Comparison of ENCODE assay signal across 23 cellular contexts in genomic region chr12:28512876-28513275, GRCh38.
"Had no signal": no experiment of that assay in that cellular context is flagged by ENCODE, and none has a peak within 500 bp of the region (broad histone marks: within the 10 kb centered on the region; RNA-seq: fewer than 3 reads in every experiment).

No MANE protein-coding gene starts in this region.

- ATAC-seq: left ventricle myocardium superior; lower lobe of right lung; naive thymus-derived CD8-positive, alpha-beta T cell; psoas muscle; right cardiac atrium; stimulated activated naive B cell treated with anti-CD40 and anti-IgM and Interleukin-4, amounts not matched to agents 10 μg/mL and 1 μg/mL and 100 μg/mL, for 72 hours had no signal

- H3K4me3 ChIP-seq: colonic mucosa, lower lobe of right lung, ovary, psoas muscle, sigmoid colon, skin epidermis, spleen, suprapubic skin, transverse colon had no signal

- H3K9me3 Mint-ChIP-seq: central memory CD8-positive, alpha-beta T cell; immature natural killer cell had no signal

- H3K4me1 ChIP-seq: colonic mucosa, lower lobe of right lung, psoas muscle, spleen, suprapubic skin, transverse colon had no signal

- H3K9me3 ChIP-seq: colonic mucosa, lower lobe of right lung, ovary, psoas muscle, suprapubic skin, transverse colon had no signal

- DNase-seq: colonic mucosa; dermis blood vessel endothelial cell; effector memory CD4-positive, alpha-beta T cell; foreskin melanocyte; hypothalamus; immature natural killer cell; left ventricle myocardium superior; lower lobe of right lung; naive thymus-derived CD8-positive, alpha-beta T cell; occipital lobe; ovary; posterior cingulate gyrus; psoas muscle; right cardiac atrium; sigmoid colon; spleen; stimulated activated CD4-positive, alpha-beta T cell treated with anti-CD3 and anti-CD28 coated beads, Interleukin-4, amount 100 ng/mL, for 4 hours; stimulated activated naive B cell treated with anti-CD40 and anti-IgM and Interleukin-4, amounts not matched to agents 10 μg/mL and 1 μg/mL and 100 μg/mL, for 72 hours; transverse colon had no signal

- H3K4me3 Mint-ChIP-seq: central memory CD8-positive, alpha-beta T cell; immature natural killer cell; naive thymus-derived CD8-positive, alpha-beta T cell; stimulated activated naive B cell treated with anti-CD40 and anti-IgM and Interleukin-4, amounts not matched to agents 10 μg/mL and 1 μg/mL and 100 μg/mL, for 72 hours; stimulated activated naive CD8-positive, alpha-beta T cell treated with anti-CD3 and anti-CD28 coated beads, Interleukin-15, Interleukin-2, amounts not matched to agents 100 ng/mL and 50 ng/mL, for 24 hours had no signal

- H3K36me3 ChIP-seq: colonic mucosa, lower lobe of right lung, ovary, sigmoid colon, suprapubic skin, transverse colon had no signal

- H3K27me3 Mint-ChIP-seq: central memory CD8-positive, alpha-beta T cell; naive thymus-derived CD8-positive, alpha-beta T cell; stimulated activated naive B cell treated with anti-CD40 and anti-IgM and Interleukin-4, amounts not matched to agents 10 μg/mL and 1 μg/mL and 100 μg/mL, for 72 hours; stimulated activated naive CD8-positive, alpha-beta T cell treated with anti-CD3 and anti-CD28 coated beads, Interleukin-15, Interleukin-2, amounts not matched to agents 100 ng/mL and 50 ng/mL, for 24 hours had no signal

- H3K27ac ChIP-seq: colonic mucosa, lower lobe of right lung, ovary, psoas muscle, sigmoid colon, skin epidermis, spleen, suprapubic skin, transverse colon had no signal

- H3K27ac Mint-ChIP-seq: immature natural killer cell; naive thymus-derived CD8-positive, alpha-beta T cell; stimulated activated naive B cell treated with anti-CD40 and anti-IgM and Interleukin-4, amounts not matched to agents 10 μg/mL and 1 μg/mL and 100 μg/mL, for 72 hours; stimulated activated naive CD8-positive, alpha-beta T cell treated with anti-CD3 and anti-CD28 coated beads, Interleukin-15, Interleukin-2, amounts not matched to agents 100 ng/mL and 50 ng/mL, for 24 hours had no signal

- H3K27me3 ChIP-seq: colonic mucosa, ovary, sigmoid colon, spleen, suprapubic skin, transverse colon had no signal
